15 cellular contexts compared by ENCODE assay signal in genomic region chr1:115767403-115767802, GRCh38. TPM values are rescaled to one million over a fixed set of nuclear protein-coding genes. Genes with fewer than 3 reads are reported as not detected.
"Had no signal": no experiment of that assay in that cellular context is flagged by ENCODE, and none has a peak within 500 bp of the region (broad histone marks: within the 10 kb centered on the region; RNA-seq: fewer than 3 reads in every experiment).

No MANE protein-coding gene starts in this region.

- H2AFZ ChIP-seq: parathyroid adenoma had no signal

- H3K4me1 ChIP-seq: parathyroid adenoma, SJSA1 had no signal

- H3K27me3 ChIP-seq: SJSA1 had no signal

- H3K9me3 ChIP-seq: lower lobe of right lung, SJSA1, spleen, thoracic aorta had no signal

- H3K79me2 ChIP-seq: parathyroid adenoma had no signal

- H3K9ac ChIP-seq: parathyroid adenoma had no signal

- H3K4me3 ChIP-seq: lower lobe of right lung, SJSA1, spleen had no signal

- H3K27ac ChIP-seq: lower lobe of right lung, parathyroid adenoma, SJSA1, spleen had no signal

- DNase-seq: activated CD4-positive, alpha-beta T cell treated with anti-CD3 and anti-CD28 coated beads, Interleukin-2, amount 50 U/mL, for 1 hour; activated CD4-positive, CD25-positive, alpha-beta regulatory T cell; activated CD8-positive, alpha-beta memory T cell treated with anti-CD3 and anti-CD28 coated beads for 24 hours; activated naive CD4-positive, alpha-beta T cell; activated naive CD8-positive, alpha-beta T cell treated with anti-CD3 and anti-CD28 coated beads, Interleukin-2, amount 10 ng/mL, durations not matched to agents 7 days and 5 days; lower lobe of right lung; naive B cell; retina; spleen had no signal

- ATAC-seq: lower lobe of right lung had no signal

- H3K36me3 ChIP-seq: lower lobe of right lung, SJSA1, spleen, thoracic aorta had no signal

RNA-seq across cellular contexts. Expression of gene CASQ2, which starts 1.1 kb away (rescaled TPM):
- total RNA-seq: activated naive CD8-positive, alpha-beta T cell treated with anti-CD3 and anti-CD28 coated beads, Interleukin-2, amount 10 ng/mL, durations not matched to agents 7 days and 5 days; activated T-helper 1 cell treated with anti-CD3 and anti-CD28 coated beads, Interleukin-12 subunit alpha, Interleukin-12 subunit beta, Interleukin-2, Interleukin-4 antibody, amounts not matched to agents 30 ng/mL and 10 ng/mL and 1 ng/mL, durations not matched to agents 14 hours and 24 hours and 36 hours; dermis microvascular lymphatic vessel endothelial cell; kidney epithelial cell; SJSA1 had no signal
